In genomic region chr16:14988661-14989111, GRCh38 we compare ENCODE assay signal across 8 cellular contexts. TPM values are rescaled to one million over a fixed set of nuclear protein-coding genes. Genes with fewer than 3 reads are reported as not detected.
DNase-seq lines count a peak whose midpoint lies in the region; ATAC-seq, FAIRE-seq and TF ChIP-seq lines count a peak whose summit lies in the region.
"Not testable (repeated sequence)": the region's sequence is repeated elsewhere in the genome, so short reads cannot be mapped to it uniquely, and the experiment has no call there.

No MANE protein-coding gene starts in this region.

- TF ChIP-seq RAD21 in A549 (conservative IDR thresholded peaks at IDR 0.05 in 1 of 2, IDR thresholded peaks at IDR 0.05 in 1 of 2): not testable (repeated sequence)

- not testable (repeated sequence) for H3K27me3 Mint-ChIP-seq in IgD-negative memory B cell; activated naive CD4-positive, alpha-beta T cell treated with anti-CD3 and anti-CD28 coated beads, Interleukin-2, amount 50 U/mL, for 24 hours; natural killer cell treated with Interleukin-12 subunit alpha and Interleukin-12 subunit beta and Interleukin-15 and Interleukin-18, amount 100 ng/mL, for 72 hours

- peaks cover 13 to 22% (median 21%) of the 10 kb centered on the region in 3 donors for H3K4me1 Mint-ChIP-seq in IgD-negative memory B cell
- H3K4me1 Mint-ChIP-seq in activated naive CD4-positive, alpha-beta T cell treated with anti-CD3 and anti-CD28 coated beads, Interleukin-2, amount 50 U/mL, for 24 hours: peaks cover 39% of the 10 kb centered on the region
- peaks cover 13 to 24% of the 10 kb centered on the region in 2 donors for H3K4me1 Mint-ChIP-seq in natural killer cell treated with Interleukin-12 subunit alpha and Interleukin-12 subunit beta and Interleukin-15 and Interleukin-18, amount 100 ng/mL, for 72 hours (ENCODE audit: low read depth in 2 of 2)
- H3K4me1 Mint-ChIP-seq in stimulated activated effector memory CD8-positive, alpha-beta T cell treated with anti-CD3 and anti-CD28 coated beads, Interleukin-12 subunit alpha, Interleukin-12 subunit beta, amount 100 ng/mL, for 72 hours: peaks cover 20% of the 10 kb centered on the region

- intact Hi-C loops in left colon (cut with DNase I, micrococcal nuclease): not testable (repeated sequence)

- POLR2A ChIA-PET in A549 (lab: Yijun Ruan, JAX): not testable (repeated sequence)

- WGBS in A549 (ENCODE audit: missing lambda C conversion rate): 94% methylated on average over 23 of the region's 23 CpGs

- not testable (repeated sequence) for H3K9me3 Mint-ChIP-seq in IgD-negative memory B cell; activated naive CD4-positive, alpha-beta T cell treated with anti-CD3 and anti-CD28 coated beads, Interleukin-2, amount 50 U/mL, for 24 hours; natural killer cell treated with Interleukin-12 subunit alpha and Interleukin-12 subunit beta and Interleukin-15 and Interleukin-18, amount 100 ng/mL, for 72 hours; stimulated activated effector memory CD8-positive, alpha-beta T cell treated with anti-CD3 and anti-CD28 coated beads, Interleukin-12 subunit alpha, Interleukin-12 subunit beta, amount 100 ng/mL, for 72 hours

- not testable (repeated sequence) for DNase-seq in A549 (ENCODE audit: low read depth in 1 of 2, low spot score in 1 of 2); left colon; natural killer cell treated with Interleukin-12 subunit alpha and Interleukin-12 subunit beta and Interleukin-15 and Interleukin-18, amount 100 ng/mL, for 72 hours (ENCODE audit: low spot score); stimulated activated effector memory CD8-positive, alpha-beta T cell treated with anti-CD3 and anti-CD28 coated beads, Interleukin-12 subunit alpha, Interleukin-12 subunit beta, amount 100 ng/mL, for 72 hours (ENCODE audit: low spot score in 2 of 2)
- DNase-seq in GM13977 (ENCODE audit: low spot score): peak; percentile 41

- CTCF ChIA-PET in A549 (lab: Yijun Ruan, JAX): not testable (repeated sequence)

- H3K9me3 ChIP-seq in A549: not testable (repeated sequence)

- not testable (repeated sequence) for H3K4me3 ChIP-seq in A549

- not testable (repeated sequence) for TF ChIP-seq POLR2A in A549 (IDR thresholded peaks at IDR 0.05; ENCODE audit: low read length)

- not testable (repeated sequence) for FAIRE-seq in A549 (lab: Jason Lieb, UNC)

- not testable (repeated sequence) for H3K4me1 ChIP-seq in A549

- H3K27ac ChIP-seq in A549: not testable (repeated sequence)

- not testable (repeated sequence) for TF ChIP-seq EP300 in A549 (IDR thresholded peaks at IDR 0.05)

- peaks cover 12% of the 10 kb centered on the region for H3K36me3 Mint-ChIP-seq in IgD-negative memory B cell
- peaks cover 30% of the 10 kb centered on the region for H3K36me3 Mint-ChIP-seq in activated naive CD4-positive, alpha-beta T cell treated with anti-CD3 and anti-CD28 coated beads, Interleukin-2, amount 50 U/mL, for 24 hours
- H3K36me3 Mint-ChIP-seq in natural killer cell treated with Interleukin-12 subunit alpha and Interleukin-12 subunit beta and Interleukin-15 and Interleukin-18, amount 100 ng/mL, for 72 hours: not testable (repeated sequence)
- H3K36me3 Mint-ChIP-seq in stimulated activated effector memory CD8-positive, alpha-beta T cell treated with anti-CD3 and anti-CD28 coated beads, Interleukin-12 subunit alpha, Interleukin-12 subunit beta, amount 100 ng/mL, for 72 hours: peaks cover 53% of the 10 kb centered on the region

- ATAC-seq in A549: peak; percentile 12 to 18; a peak in 3 of 6 replicates
- peak; percentile 16 for ATAC-seq in esophagus mucosa
- peak; percentile 4 for ATAC-seq in left colon
- peak; percentile 45 to 63 for ATAC-seq in natural killer cell treated with Interleukin-12 subunit alpha and Interleukin-12 subunit beta and Interleukin-15 and Interleukin-18, amount 100 ng/mL, for 72 hours
- peak; percentile 41 for ATAC-seq in stimulated activated effector memory CD8-positive, alpha-beta T cell treated with anti-CD3 and anti-CD28 coated beads, Interleukin-12 subunit alpha, Interleukin-12 subunit beta, amount 100 ng/mL, for 72 hours

- not testable (repeated sequence) for TF ChIP-seq CTCF in A549 (IDR thresholded peaks at IDR 0.05); GM13977 (IDR thresholded peaks at IDR 0.05; ENCODE audit: extremely low read depth, insufficient read depth, missing control alignments)

- H3K4me2 ChIP-seq in A549: not testable (repeated sequence)

- peak overlapping the region in 2 of 3 donors; percentile 63 to 73 for H3K27ac Mint-ChIP-seq in IgD-negative memory B cell
- not testable (repeated sequence) for H3K27ac Mint-ChIP-seq in activated naive CD4-positive, alpha-beta T cell treated with anti-CD3 and anti-CD28 coated beads, Interleukin-2, amount 50 U/mL, for 24 hours; natural killer cell treated with Interleukin-12 subunit alpha and Interleukin-12 subunit beta and Interleukin-15 and Interleukin-18, amount 100 ng/mL, for 72 hours
- peak overlapping the region; percentile 54 for H3K27ac Mint-ChIP-seq in stimulated activated effector memory CD8-positive, alpha-beta T cell treated with anti-CD3 and anti-CD28 coated beads, Interleukin-12 subunit alpha, Interleukin-12 subunit beta, amount 100 ng/mL, for 72 hours

- peak overlapping the region; percentile 28 to 76 (median 67) for H3K4me3 Mint-ChIP-seq in IgD-negative memory B cell
- H3K4me3 Mint-ChIP-seq in activated naive CD4-positive, alpha-beta T cell treated with anti-CD3 and anti-CD28 coated beads, Interleukin-2, amount 50 U/mL, for 24 hours: peak overlapping the region; percentile 49
- H3K4me3 Mint-ChIP-seq in natural killer cell treated with Interleukin-12 subunit alpha and Interleukin-12 subunit beta and Interleukin-15 and Interleukin-18, amount 100 ng/mL, for 72 hours; stimulated activated effector memory CD8-positive, alpha-beta T cell treated with anti-CD3 and anti-CD28 coated beads, Interleukin-12 subunit alpha, Interleukin-12 subunit beta, amount 100 ng/mL, for 72 hours: not testable (repeated sequence)

- in situ Hi-C loops in GM13977 (cut with MboI; ENCODE audit: low pct_unique_long_range_greater_than_20kb, low sequenced_read_pairs, unreplicated experiment): not testable (repeated sequence)

RNA-seq across cellular contexts. Expression of gene PDXDC1, which starts 13.9 kb away (rescaled TPM):
- polyA plus RNA-seq in A549 (2011; rRNA removed) (73.9 and 97.2 TPM in 2 replicates), A549 (2017; fragmentation: RNase III; extraction: RNeasy Plus Mini Kit Qiagen cat#74134 plus additional on column Dnase treatment) (71.4 to 78.2 TPM (median 71.7 TPM) in 3 replicates), IgD-negative memory B cell (31.7 TPM)
- 34.3 and 40.0 TPM in 2 replicates for polyA plus RNA-seq in A549 (2012; cell fraction: cytosol; rRNA removed)
- 31.9 and 52.8 TPM in 2 replicates for polyA plus RNA-seq in A549 (2012; cell fraction: nucleus; rRNA removed)
- 82.8 and 95.5 TPM in 2 replicates for polyA minus RNA-seq in A549 (2011; rRNA and poly(A)+ RNA removed)
- total RNA-seq in esophagus mucosa (54.5 TPM), left colon (100 to 1,000 TPM; 203 to 244 TPM)
- total RNA-seq in natural killer cell treated with Interleukin-12 subunit alpha and Interleukin-12 subunit beta and Interleukin-15 and Interleukin-18, amount 100 ng/mL, for 72 hours: 10 to 100 TPM; 68.9 to 70.2 TPM

RNA-seq across cellular contexts. Expression of gene NPIPA1, which starts 51.4 kb away (rescaled TPM):
- polyA plus RNA-seq in A549 (2011; rRNA removed) (55.6 and 62.7 TPM in 2 replicates), A549 (2017; fragmentation: RNase III; extraction: RNeasy Plus Mini Kit Qiagen cat#74134 plus additional on column Dnase treatment) (55.4 to 61.2 TPM (median 59.9 TPM) in 3 replicates), IgD-negative memory B cell (3.3 TPM)
- polyA plus RNA-seq in A549 (2012; cell fraction: cytosol; rRNA removed): 45.4 and 59.4 TPM in 2 replicates
- 191 and 201 TPM in 2 replicates for polyA plus RNA-seq in A549 (2012; cell fraction: nucleus; rRNA removed)
- polyA minus RNA-seq in A549 (2011; rRNA and poly(A)+ RNA removed): 11.1 and 16.3 TPM in 2 replicates
- total RNA-seq in esophagus mucosa (29.5 TPM), left colon (10 to 100 TPM; 54.7 to 73.6 TPM)
- total RNA-seq in natural killer cell treated with Interleukin-12 subunit alpha and Interleukin-12 subunit beta and Interleukin-15 and Interleukin-18, amount 100 ng/mL, for 72 hours: 100 to 1,000 TPM in 1 of 2 donors, 10 to 100 TPM in 1; 63.6 to 156 TPM

Comparison
In these comparisons a context has a peak if more than half of its experiments do, and no peak if none do; other contexts are left out.
1. ATAC-seq: peak in every context shown above with its lines; median percentile 54 in natural killer cell treated with Interleukin-12 subunit alpha and Interleukin-12 subunit beta and Interleukin-15 and Interleukin-18, amount 100 ng/mL, for 72 hours; 41 in stimulated activated effector memory CD8-positive, alpha-beta T cell treated with anti-CD3 and anti-CD28 coated beads, Interleukin-12 subunit alpha, Interleukin-12 subunit beta, amount 100 ng/mL, for 72 hours; 16 in esophagus mucosa; 15 in A549; 4 in left colon.